Comparison of ENCODE assay signal across 21 cellular contexts in genomic region chr11:120869097-120869496, GRCh38.
DNase-seq lines count a peak whose midpoint lies in the region; ATAC-seq and TF ChIP-seq lines count a peak whose summit lies in the region.
"Had no signal": no experiment of that assay in that cellular context is flagged by ENCODE, and none has a peak within 500 bp of the region (broad histone marks: within the 10 kb centered on the region; RNA-seq: fewer than 3 reads in every experiment).

No MANE protein-coding gene starts in this region.

- no peak for TF ChIP-seq CTCF in foreskin fibroblast (IDR thresholded peaks at IDR 0.05; ENCODE audit: low read depth, low read length)

- H3K9me3 Mint-ChIP-seq in immature natural killer cell, result no peaks in the 10 kb centered on the region

- peaks cover 2 to 12% (median 8%) of the 10 kb centered on the region in 3 donors for H3K27me3 Mint-ChIP-seq in immature natural killer cell (ENCODE audit: low read depth in 3 of 3)
- H3K27me3 Mint-ChIP-seq: CD4-positive, CD25-positive, alpha-beta regulatory T cell had no signal

- ATAC-seq in GM19351 (IDR thresholded peaks at IDR 0.05; ENCODE audit: unreplicated experiment) (peak; percentile 38), HG03108 (IDR thresholded peaks at IDR 0.05; ENCODE audit: unreplicated experiment) (peak; percentile 28), HG02623 (IDR thresholded peaks at IDR 0.05; ENCODE audit: unreplicated experiment) (no peak), GM21825 (IDR thresholded peaks at IDR 0.05; ENCODE audit: unreplicated experiment) (no peak)
- ATAC-seq: K562 had no signal

- H3K4me1 Mint-ChIP-seq in immature natural killer cell, result peaks cover 91 to 98% of the 10 kb centered on the region in 2 donors
- H3K4me1 Mint-ChIP-seq: CD4-positive, CD25-positive, alpha-beta regulatory T cell had no signal

- H3K9me3 ChIP-seq in BLaER1 treated with 17β-estradiol and CSF1 and Interleukin-3, amounts not matched to agents 10 nM and 100 nM (replicated peaks in 1 of 11), result no peaks in the 10 kb centered on the region
- H3K9me3 ChIP-seq: SJSA1 had no signal

- H3K27me3 ChIP-seq in BLaER1 treated with 17β-estradiol and CSF1 and Interleukin-3, amounts not matched to agents 10 nM and 100 nM, result peaks cover 0 to 33% (median 20%) of the 10 kb centered on the region in 11 experiments; a peak in 14 of 22 replicates
- H3K27me3 ChIP-seq: SJSA1 had no signal

- no peaks in the 10 kb centered on the region for H3K36me3 Mint-ChIP-seq in immature natural killer cell
- H3K36me3 Mint-ChIP-seq: CD4-positive, CD25-positive, alpha-beta regulatory T cell had no signal

- H3K36me3 ChIP-seq in BLaER1 treated with 17β-estradiol and CSF1 and Interleukin-3, amounts not matched to agents 10 nM and 100 nM, result no peaks in the 10 kb centered on the region
- H3K36me3 ChIP-seq: SJSA1 had no signal

- H4K20me1 ChIP-seq in BLaER1 treated with 17β-estradiol and CSF1 and Interleukin-3, amounts not matched to agents 10 nM and 100 nM, result peaks cover 0 to 3% (median 0%) of the 10 kb centered on the region in 11 experiments; a peak in 1 of 22 replicates

- peak overlapping the region in 3 of 11 experiments; percentile 34 to 60 (median 36); a peak in 3 of 22 replicates for H3K9ac ChIP-seq in BLaER1 treated with 17β-estradiol and CSF1 and Interleukin-3, amounts not matched to agents 10 nM and 100 nM

- peak overlapping the region; percentile 48 to 79 (median 75) for H3K4me3 Mint-ChIP-seq in immature natural killer cell
- H3K4me3 Mint-ChIP-seq: CD4-positive, CD25-positive, alpha-beta regulatory T cell had no signal

- H3K4me2 ChIP-seq in BLaER1 treated with 17β-estradiol and CSF1 and Interleukin-3, amounts not matched to agents 10 nM and 100 nM, result peak overlapping the region; percentile 60 to 96 (median 88)

- H3K4me3 ChIP-seq in BLaER1 treated with 17β-estradiol and CSF1 and Interleukin-3, amounts not matched to agents 10 nM and 100 nM, result no peak overlapping the region
- H3K4me3 ChIP-seq in foreskin fibroblast (ENCODE audit: low read depth in 1 of 2, low read length in 2 of 2), result no peak overlapping the region
- H3K4me3 ChIP-seq: K562, SJSA1 had no signal

- peak overlapping the region in 5 of 11 experiments; percentile 5 to 70 (median 69); a peak in 8 of 22 replicates for H3K27ac ChIP-seq in BLaER1 treated with 17β-estradiol and CSF1 and Interleukin-3, amounts not matched to agents 10 nM and 100 nM
- H3K27ac ChIP-seq: HL-60, RWPE1, SJSA1 had no signal

- DNase-seq in immature natural killer cell, result no peak
- no peak for DNase-seq in NCI-H1436 treated with DMSO at 0.1 percent for 48 hours (lab: John Stamatoyannopoulos, UW)
- DNase-seq in foreskin fibroblast, result no peak
- DNase-seq: Calu3; CD4-positive, CD25-positive, alpha-beta regulatory T cell; DMS79; GOT3; NCI-H1436; NCI-H2081; NCI-H345; NCI-H526 treated with DMSO at 0.1 percent for 48 hours; OCI-M1 had no signal

- H3K27ac Mint-ChIP-seq in immature natural killer cell, result peak overlapping the region; percentile 89 to 96 (median 92)
- H3K27ac Mint-ChIP-seq: CD4-positive, CD25-positive, alpha-beta regulatory T cell had no signal

- H3K4me1 ChIP-seq in BLaER1 treated with 17β-estradiol and CSF1 and Interleukin-3, amounts not matched to agents 10 nM and 100 nM, result peaks cover 14 to 67% (median 52%) of the 10 kb centered on the region in 10 experiments
- H3K4me1 ChIP-seq: SJSA1 had no signal

Comparison
In these comparisons a context has a peak if more than half of its experiments do, and no peak if none do; other contexts are left out.
1. ATAC-seq: peak in GM19351 (single experiment) and HG03108 (single experiment); none in HG02623 (single experiment) and GM21825 (single experiment).